In the genomic region with DNA sequence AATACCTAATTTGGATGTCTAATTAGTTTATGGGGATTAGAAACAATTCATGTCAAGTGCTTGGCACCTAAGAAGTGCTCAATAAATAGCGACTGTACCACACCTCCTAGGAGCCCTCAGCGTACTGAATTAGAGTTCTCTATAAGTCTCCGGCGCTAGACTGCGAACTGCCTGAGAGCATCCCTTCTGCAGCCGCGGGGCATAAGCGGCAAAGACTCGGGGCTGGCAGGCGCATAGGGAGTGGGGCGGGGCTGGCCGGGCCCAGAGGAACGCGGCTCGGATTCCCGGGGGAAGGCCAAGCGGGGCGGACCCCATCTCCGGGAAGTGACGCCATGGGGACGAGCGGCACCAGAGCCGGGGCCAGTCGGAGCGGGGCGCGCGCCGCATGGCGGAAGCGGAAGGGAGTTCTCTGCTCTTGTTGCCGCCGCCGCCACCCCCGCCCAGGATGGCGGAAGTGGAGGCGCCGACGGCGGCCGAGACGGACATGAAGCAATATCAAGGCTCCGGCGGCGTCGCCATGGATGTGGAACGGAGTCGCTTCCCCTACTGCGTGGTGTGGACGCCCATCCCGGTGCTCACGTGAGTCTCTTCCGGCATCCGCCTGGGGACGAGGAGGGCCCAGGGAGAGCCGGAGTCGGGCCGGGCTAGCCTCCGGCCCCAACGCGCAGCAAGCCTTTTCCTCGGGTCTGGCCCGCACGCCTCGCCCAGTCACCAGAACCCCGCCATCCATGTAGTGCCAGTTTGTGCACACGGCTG, we compare ENCODE assay signal across 8 cellular contexts. TPM values are rescaled to one million over a fixed set of nuclear protein-coding genes. Genes with fewer than 3 reads are reported as not detected.
DNase-seq lines count a peak whose midpoint lies in the region; ATAC-seq and TF ChIP-seq lines count a peak whose summit lies in the region.

A gene with protein sequence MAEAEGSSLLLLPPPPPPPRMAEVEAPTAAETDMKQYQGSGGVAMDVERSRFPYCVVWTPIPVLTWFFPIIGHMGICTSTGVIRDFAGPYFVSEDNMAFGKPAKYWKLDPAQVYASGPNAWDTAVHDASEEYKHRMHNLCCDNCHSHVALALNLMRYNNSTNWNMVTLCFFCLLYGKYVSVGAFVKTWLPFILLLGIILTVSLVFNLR (plus strand): TSS at position 351 of the 756 bp plus-strand sequence. CDS start 35 bp downstream, at position 386.

- H3K4me3 ChIP-seq in WERI-Rb-1 (ENCODE audit: low read depth, low read length): peak within 1 kb of the TSS; percentile 100
- H3K4me3 ChIP-seq in breast epithelium: peak within 1 kb of the TSS; percentile 79 to 87 (median 85)
- peak within 1 kb of the TSS; percentile 93 for H3K4me3 ChIP-seq in iPS-18c (ENCODE audit: insufficient read depth, low read depth, low read length)
- peak within 1 kb of the TSS; percentile 99 to 100 (median 100) for H3K4me3 ChIP-seq in skeletal muscle tissue (ENCODE audit: low read length in 3 of 3)

- H3K36me3 ChIP-seq in WERI-Rb-1 (peaks cover 27% of the 10 kb centered on the region), breast epithelium (no peaks in the 10 kb centered on the region), skeletal muscle tissue (ENCODE audit: control insufficient read depth in 3 of 3, insufficient read depth in 3 of 3, low read length in 3 of 3) (peaks cover 6 to 14% (median 14%) of the 10 kb centered on the region in 3 donors)

- H3K9me3 ChIP-seq in WERI-Rb-1 (ENCODE audit: severe bottlenecking) (no peaks in the 10 kb centered on the region), breast epithelium (no peaks in the 10 kb centered on the region), iPS-18c (ENCODE audit: control insufficient read depth, insufficient read depth, low read length) (no peaks in the 10 kb centered on the region), skeletal muscle tissue (ENCODE audit: control insufficient read depth in 3 of 3, low read length in 3 of 3) (no peaks in the 10 kb centered on the region)

- peak; percentile 99 for DNase-seq in AG08395 (ENCODE audit: low spot score)
- DNase-seq in NCI-H2227 (lab: John Stamatoyannopoulos, UW; ENCODE audit: unreplicated experiment): peak; percentile 98
- peak; percentile 96 for DNase-seq in WERI-Rb-1
- peak; percentile 94 to 98 for DNase-seq in breast epithelium (ENCODE audit: low spot score in 2 of 2)

- H3K27me3 ChIP-seq in WERI-Rb-1 (ENCODE audit: insufficient read depth, low read depth, severe bottlenecking): no peaks in the 10 kb centered on the region
- peaks cover 0 to 4% of the 10 kb centered on the region in 2 donors for H3K27me3 ChIP-seq in breast epithelium
- peaks cover 9 to 21% (median 18%) of the 10 kb centered on the region in 3 donors for H3K27me3 ChIP-seq in skeletal muscle tissue (ENCODE audit: control insufficient read depth in 3 of 3, insufficient read depth in 3 of 3, low read length in 3 of 3)

- no peak for TF ChIP-seq CTCF in WERI-Rb-1 (IDR thresholded peaks at IDR 0.05; ENCODE audit: low read depth, low read length)
- TF ChIP-seq CTCF in breast epithelium (IDR thresholded peaks at IDR 0.05): peak in 2 of 3 donors; percentile 41 to 49

- intact Hi-C loops in breast epithelium (cut with DNase I; ENCODE audit: low total_unique reads): no loop called here

- H3K4me1 ChIP-seq in breast epithelium: peaks cover 0 to 16% of the 10 kb centered on the region in 2 donors
- H3K4me1 ChIP-seq in skeletal muscle tissue (ENCODE audit: control insufficient read depth in 3 of 3, insufficient read depth in 3 of 3, low read length in 3 of 3): peaks cover 28 to 44% (median 30%) of the 10 kb centered on the region in 3 donors

- peak; percentile 94 for ATAC-seq in GM18909 (IDR thresholded peaks at IDR 0.05; ENCODE audit: poor library complexity, unreplicated experiment)
- ATAC-seq in HG03159 (IDR thresholded peaks at IDR 0.05; ENCODE audit: unreplicated experiment): peak; percentile 93

- H3K27ac ChIP-seq in WERI-Rb-1: peak within 1 kb of the TSS; percentile 85
- peak within 1 kb of the TSS; percentile 84 to 87 for H3K27ac ChIP-seq in breast epithelium
- H3K27ac ChIP-seq in skeletal muscle tissue (ENCODE audit: low read depth, low read length): peak within 1 kb of the TSS; percentile 89

- TF ChIP-seq POLR2A in breast epithelium (IDR thresholded peaks at IDR 0.05): peak; percentile 32

- peak within 1 kb of the TSS; percentile 99 to 100 (median 99) for H3K9ac ChIP-seq in skeletal muscle tissue (ENCODE audit: low read depth in 1 of 3, low read length in 3 of 3)

RNA-seq across cellular contexts. Expression of the gene that starts here (rescaled TPM):
- total RNA-seq in breast epithelium (10 to 100 TPM; 20.0 to 28.0 (median 26.5) TPM), skeletal muscle tissue (14.1 TPM)

Comparison
In these comparisons a context has a peak if more than half of its experiments do, and no peak if none do; other contexts are left out.
1. Peak in every context shown above with its lines: DNase-seq, ATAC-seq, H3K4me3 ChIP-seq and H3K27ac ChIP-seq.